Comparison of ENCODE assay signal across 8 cellular contexts in genomic region chr4:41611881-41612871, GRCh38.
DNase-seq lines count a peak whose midpoint lies in the region; ATAC-seq and TF ChIP-seq lines count a peak whose summit lies in the region.

No MANE protein-coding gene starts in this region.

- H3K9me3 Mint-ChIP-seq in CD8-positive, alpha-beta memory T cell, result peaks cover 0 to 4% (median 0%) of the 10 kb centered on the region in 5 donors

- H3K27me3 Mint-ChIP-seq in CD8-positive, alpha-beta memory T cell, result peaks cover 3 to 5% of the 10 kb centered on the region in 2 donors

- intact Hi-C loops in colonic mucosa (cut with DNase I) (no loop called here), right lobe of liver (cut with DNase I) (no loop called here)

- no peak overlapping the region for H3K9ac ChIP-seq in colonic mucosa (ENCODE audit: low read depth in 2 of 2, low read length in 2 of 2)

- CTCF ChIA-PET in CD8-positive, alpha-beta memory T cell (lab: Charles Lee), result no interaction called here

- H3K4me3 ChIP-seq in colonic mucosa (no peak overlapping the region), right lobe of liver (no peak overlapping the region), tibial nerve (peak overlapping the region in 3 of 4 donors; percentile 17 to 42 (median 26))
- no peak overlapping the region for H3K4me3 ChIP-seq in CD8-positive, alpha-beta memory T cell (ENCODE audit: low read length)

- no peak for TF ChIP-seq CTCF in colonic mucosa (IDR thresholded peaks at IDR 0.05)
- no peak for TF ChIP-seq CTCF in right lobe of liver (IDR thresholded peaks at IDR 0.05)
- no peak for TF ChIP-seq CTCF in tibial nerve (IDR thresholded peaks at IDR 0.05)

- 52% methylated on average over 14 of the region's 14 CpGs for WGBS in right lobe of liver (ENCODE audit: insufficient coverage, low coverage, low lambda C conversion rate, missing lambda C conversion rate)
- 21 to 24% methylated on average over 14 of the region's 14 CpGs for WGBS in tibial nerve, 2 donors

- no peak for TF ChIP-seq POLR2A in right lobe of liver (IDR thresholded peaks at IDR 0.05)
- no peak for TF ChIP-seq POLR2A in tibial nerve (IDR thresholded peaks at IDR 0.05)

- H3K27ac ChIP-seq in colonic mucosa (peak overlapping the region; percentile 26), right lobe of liver (peak overlapping the region in 1 of 3 donors; percentile 14), tibial nerve (peak overlapping the region in 2 of 4 donors; percentile 53 to 64)
- H3K27ac ChIP-seq in CD8-positive, alpha-beta memory T cell (ENCODE audit: low read depth, low read length), result no peak overlapping the region

- H3K9me3 ChIP-seq in colonic mucosa, result no peaks in the 10 kb centered on the region
- no peaks in the 10 kb centered on the region for H3K9me3 ChIP-seq in right lobe of liver
- no peaks in the 10 kb centered on the region for H3K9me3 ChIP-seq in tibial nerve
- H3K9me3 ChIP-seq in CD8-positive, alpha-beta memory T cell (ENCODE audit: low read length), result no peaks in the 10 kb centered on the region

- H3K4me3 Mint-ChIP-seq in CD8-positive, alpha-beta memory T cell, result no peak overlapping the region

- H3K36me3 Mint-ChIP-seq in CD8-positive, alpha-beta memory T cell, result no peaks in the 10 kb centered on the region

- DNase-seq in NCI-H2081 treated with DMSO at 0.1 percent for 48 hours (lab: John Stamatoyannopoulos, UW) (peak; percentile 37), colonic mucosa (peak; percentile 62), right lobe of liver (no peak), tibial nerve (ENCODE audit: low spot score in 2 of 2) (peak; percentile 37 to 41)
- no peak for DNase-seq in CD8-positive, alpha-beta memory T cell

- POLR2A ChIA-PET in CD8-positive, alpha-beta memory T cell (lab: Charles Lee), result no interaction called here

- no peak overlapping the region for H3K27ac Mint-ChIP-seq in CD8-positive, alpha-beta memory T cell

- TF ChIP-seq EP300 in tibial nerve (IDR thresholded peaks at IDR 0.05), result peak in 1 of 2 donors; percentile 68

- ATAC-seq in right lobe of liver (peak; percentile 62 to 76 (median 74)), HG02623 (IDR thresholded peaks at IDR 0.05; ENCODE audit: unreplicated experiment) (no peak), GM19452 (IDR thresholded peaks at IDR 0.05; ENCODE audit: unreplicated experiment) (no peak), HG02852 (IDR thresholded peaks at IDR 0.05; ENCODE audit: unreplicated experiment) (no peak)

- H3K36me3 ChIP-seq in colonic mucosa, result no peaks in the 10 kb centered on the region
- H3K36me3 ChIP-seq in right lobe of liver, result no peaks in the 10 kb centered on the region
- no peaks in the 10 kb centered on the region for H3K36me3 ChIP-seq in tibial nerve
- H3K36me3 ChIP-seq in CD8-positive, alpha-beta memory T cell (ENCODE audit: insufficient read depth, low read length), result no peaks in the 10 kb centered on the region

- no peaks in the 10 kb centered on the region for H3K4me1 Mint-ChIP-seq in CD8-positive, alpha-beta memory T cell

- H3K4me1 ChIP-seq in colonic mucosa (peaks cover 4% of the 10 kb centered on the region), right lobe of liver (peaks cover 0 to 13% (median 0%) of the 10 kb centered on the region in 4 donors), tibial nerve (peaks cover 0 to 25% (median 5%) of the 10 kb centered on the region in 4 donors)
- H3K4me1 ChIP-seq in CD8-positive, alpha-beta memory T cell (ENCODE audit: insufficient read depth, low read length), result no peaks in the 10 kb centered on the region

- H3K27me3 ChIP-seq in colonic mucosa (no peaks in the 10 kb centered on the region), right lobe of liver (no peaks in the 10 kb centered on the region), tibial nerve (no peaks in the 10 kb centered on the region)
- H3K27me3 ChIP-seq in CD8-positive, alpha-beta memory T cell (ENCODE audit: insufficient read depth, low read length, poor library complexity, severe bottlenecking), result no peaks in the 10 kb centered on the region

Comparison
In these comparisons a context has a peak if more than half of its experiments do, and no peak if none do; other contexts are left out.
1. DNase-seq: peak in NCI-H2081 treated with DMSO at 0.1 percent for 48 hours (single experiment), colonic mucosa (single experiment) and tibial nerve (2 of 2); none in right lobe of liver (0 of 3) and CD8-positive, alpha-beta memory T cell (0 of 5).
2. H3K4me3 ChIP-seq: peak in tibial nerve (3 of 4); none in colonic mucosa (single experiment), right lobe of liver (0 of 3) and CD8-positive, alpha-beta memory T cell (single experiment).
3. ATAC-seq: peak in right lobe of liver (4 of 4); none in HG02623 (single experiment), GM19452 (single experiment) and HG02852 (single experiment).